In the genomic region with DNA sequence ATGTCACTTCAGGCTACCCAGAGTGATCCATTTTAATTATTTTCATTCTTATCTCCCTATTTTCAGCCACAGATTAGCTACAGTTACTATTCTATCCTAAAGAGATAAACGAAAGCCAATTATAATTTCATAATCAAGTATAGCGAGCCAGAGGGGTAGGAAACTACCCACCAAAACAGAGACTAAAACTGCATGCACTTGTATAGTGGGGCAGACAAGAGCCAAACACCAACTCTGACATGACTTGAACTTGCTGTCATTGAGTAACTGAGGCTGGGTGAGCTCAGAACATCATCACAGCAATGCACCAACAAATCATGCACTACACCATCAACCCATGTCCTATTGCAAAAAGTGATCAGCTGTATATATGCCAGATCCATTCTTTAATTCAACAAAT, we compare ENCODE assay signal across 17 cellular contexts.
"Had no signal": no experiment of that assay in that cellular context is flagged by ENCODE, and none has a peak within 500 bp of the region (broad histone marks: within the 10 kb centered on the region; RNA-seq: fewer than 3 reads in every experiment).

No MANE protein-coding gene starts in this region.

- H3K27ac ChIP-seq: epithelial cell of prostate, prostate gland, right lobe of liver had no signal

- H3K27me3 Mint-ChIP-seq: activated naive CD8-positive, alpha-beta T cell treated with anti-CD3 and anti-CD28 coated beads for 36 hours; brain had no signal

- H3K4me1 ChIP-seq: prostate gland, right lobe of liver had no signal

- H3K36me3 ChIP-seq: left lung, prostate gland, right lobe of liver, thyroid gland had no signal

- H3K27ac Mint-ChIP-seq: activated naive CD8-positive, alpha-beta T cell treated with anti-CD3 and anti-CD28 coated beads for 36 hours; T-helper 1 cell treated with Interleukin-12 subunit alpha and Interleukin-12 subunit beta and Interleukin-4 antibody, amounts not matched to agents 30 μg/mL and 1 μg/mL, for 36 hours; WTC11 had no signal

- DNase-seq: activated CD4-positive, alpha-beta T cell treated with anti-CD3 and anti-CD28 coated beads for 48 hours; activated gamma-delta T cell treated with Interleukin-2 at 50 U/mL for 16 hours; activated naive CD8-positive, alpha-beta T cell treated with anti-CD3 and anti-CD28 coated beads for 36 hours; hippocampal formation; left lung; nucleus accumbens; right lobe of liver; stimulated activated CD4-positive, alpha-beta T cell treated with anti-CD3 and anti-CD28 coated beads, Interleukin-12 subunit alpha, Interleukin-12 subunit beta, amount 100 ng/mL, for 4 hours; stimulated activated CD4-positive, alpha-beta T cell treated with anti-CD3 and anti-CD28 coated beads, Interleukin-2, amount 100 ng/mL, for 24 hours had no signal

- H3K9me3 Mint-ChIP-seq: activated naive CD8-positive, alpha-beta T cell treated with anti-CD3 and anti-CD28 coated beads for 36 hours; nephron; T-helper 1 cell treated with Interleukin-12 subunit alpha and Interleukin-12 subunit beta and Interleukin-4 antibody, amounts not matched to agents 30 μg/mL and 1 μg/mL, for 36 hours had no signal

- ATAC-seq: left lung, right lobe of liver, WTC11 had no signal

- H3K4me3 Mint-ChIP-seq: activated naive CD8-positive, alpha-beta T cell treated with anti-CD3 and anti-CD28 coated beads for 36 hours; nephron; T-helper 1 cell treated with Interleukin-12 subunit alpha and Interleukin-12 subunit beta and Interleukin-4 antibody, amounts not matched to agents 30 μg/mL and 1 μg/mL, for 36 hours; WTC11 had no signal

- H3K4me1 Mint-ChIP-seq: activated naive CD8-positive, alpha-beta T cell treated with anti-CD3 and anti-CD28 coated beads for 36 hours; WTC11 had no signal

- H3K36me3 Mint-ChIP-seq: activated naive CD8-positive, alpha-beta T cell treated with anti-CD3 and anti-CD28 coated beads for 36 hours; WTC11 had no signal

- H3K27me3 ChIP-seq: left lung, right lobe of liver, thyroid gland had no signal

- H3K4me3 ChIP-seq: left lung, prostate gland, right lobe of liver, thyroid gland had no signal

- H3K9me3 ChIP-seq: left lung, prostate gland, right lobe of liver, thyroid gland had no signal

- FAIRE-seq: keratinocyte had no signal
